1 cellular context compared by ENCODE assay signal in genomic region chr16:89900885-89901284, GRCh38.
A peak's percentile ranks its signal among the peaks of the same experiment; 100 is the strongest.
TF ChIP-seq lines count a peak whose summit lies in the region.

No MANE protein-coding gene starts in this region.

TF ChIP-seq in K562, 482 proteins besides CTCF, POLR2A, EP300 and RAD21:
- TF ChIP-seq ZNF239 (CRISPR knock-in tag; IDR thresholded peaks at IDR 0.05): no peak
- TF ChIP-seq IRF9 (tag; IDR thresholded peaks at IDR 0.05): no peak
- no peak for TF ChIP-seq BCLAF1 (IDR thresholded peaks at IDR 0.05; ENCODE audit: borderline replicate concordance in 1 of 2, control insufficient read depth in 1 of 2, low read depth in 2 of 2, low read length in 1 of 2)
- TF ChIP-seq RBFOX2 (IDR thresholded peaks at IDR 0.05; ENCODE audit: low read depth, low read length): 0 out of 2 replicates have a peak, but pooled peaks have one; percentile 24
